Comparison of ENCODE assay signal across 19 cellular contexts in the genomic region with DNA sequence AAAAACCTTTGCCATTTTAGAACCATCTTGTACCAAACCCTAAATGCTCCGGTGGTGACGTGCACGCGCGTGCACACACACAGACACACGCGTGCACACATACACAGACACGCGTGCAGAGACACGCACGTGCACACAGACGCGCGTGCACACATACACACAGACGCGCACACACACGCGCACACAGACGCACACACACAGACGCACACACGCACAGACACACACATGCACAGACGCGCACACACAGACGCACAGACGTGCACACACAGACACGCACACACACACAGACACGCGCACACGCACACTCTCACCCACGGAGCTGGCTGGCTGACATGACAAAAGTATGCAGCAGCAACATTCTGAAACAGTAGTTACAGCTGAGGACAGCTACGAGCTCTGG.
DNase-seq lines count a peak whose midpoint lies in the region; ATAC-seq lines count a peak whose summit lies in the region.
"Had no signal": no experiment of that assay in that cellular context is flagged by ENCODE, and none has a peak within 500 bp of the region (broad histone marks: within the 10 kb centered on the region; RNA-seq: fewer than 3 reads in every experiment).

No MANE protein-coding gene starts in this region.

- ATAC-seq in GM18868 (IDR thresholded peaks at IDR 0.05; ENCODE audit: unreplicated experiment) = no peak
- ATAC-seq: activated CD4-positive, alpha-beta T cell treated with anti-CD3 and anti-CD28 coated beads for 36 hours; foreskin keratinocyte; left lung; stimulated activated effector memory CD8-positive, alpha-beta T cell treated with anti-CD3 and anti-CD28 coated beads, Interleukin-12 subunit alpha, Interleukin-12 subunit beta, amount 100 ng/mL, for 72 hours had no signal

- no peak overlapping the region for H3K9ac ChIP-seq in HUES48 (ENCODE audit: low read depth, low read length)
- H3K9ac ChIP-seq in muscle layer of colon (ENCODE audit: low read length) = no peak overlapping the region
- H3K9ac ChIP-seq in stomach smooth muscle (ENCODE audit: low read length in 2 of 2) = no peak overlapping the region
- H3K9ac ChIP-seq: KMS-11 had no signal

- H3K36me3 ChIP-seq in HUES48 (ENCODE audit: control insufficient read depth, insufficient read depth, low read length) (no peaks in the 10 kb centered on the region), muscle layer of colon (ENCODE audit: insufficient read depth, low read length) (peaks cover 8% of the 10 kb centered on the region), stomach smooth muscle (ENCODE audit: control insufficient read depth in 2 of 2, insufficient read depth in 2 of 2, low read length in 2 of 2) (peaks cover 4 to 6% of the 10 kb centered on the region in 2 donors)

- H3K27me3 ChIP-seq in HUES48 (ENCODE audit: control insufficient read depth, insufficient read depth, low read length) = no peaks in the 10 kb centered on the region
- no peaks in the 10 kb centered on the region for H3K27me3 ChIP-seq in muscle layer of colon (ENCODE audit: control insufficient read depth in 1 of 2, insufficient read depth in 2 of 2, low read length in 2 of 2)
- no peaks in the 10 kb centered on the region for H3K27me3 ChIP-seq in stomach smooth muscle (ENCODE audit: control insufficient read depth in 1 of 2, insufficient read depth in 2 of 2, low read length in 2 of 2)
- H3K27me3 ChIP-seq: foreskin keratinocyte, left lung had no signal

- H3K4me1 ChIP-seq in HUES48 (ENCODE audit: control insufficient read depth, insufficient read depth, low read length) (peaks cover 44% of the 10 kb centered on the region), muscle layer of colon (ENCODE audit: insufficient read depth, low read length) (peaks cover 32% of the 10 kb centered on the region), stomach smooth muscle (ENCODE audit: control insufficient read depth, insufficient read depth, low read length) (peaks cover 51% of the 10 kb centered on the region)
- H3K4me1 ChIP-seq: foreskin keratinocyte had no signal

- peak overlapping the region; percentile 81 for H3K27ac ChIP-seq in HUES48 (ENCODE audit: low read depth, low read length)
- peak overlapping the region; percentile 4 for H3K27ac ChIP-seq in cingulate gyrus (ENCODE audit: low read depth, low read length)
- peak overlapping the region; percentile 61 for H3K27ac ChIP-seq in muscle layer of colon (ENCODE audit: low read depth, low read length)
- peak overlapping the region; percentile 69 for H3K27ac ChIP-seq in stomach smooth muscle (ENCODE audit: low read length)
- H3K27ac ChIP-seq: foreskin keratinocyte, KMS-11 had no signal

- H3K4me3 ChIP-seq in HUES48 (ENCODE audit: low read depth, low read length) = no peak overlapping the region
- H3K4me3 ChIP-seq in muscle layer of colon (ENCODE audit: low read depth in 1 of 2, low read length in 2 of 2) = peak overlapping the region in 1 of 2 donors; percentile 20
- H3K4me3 ChIP-seq in stomach smooth muscle (ENCODE audit: low read length in 2 of 2) = peak overlapping the region in 1 of 2 donors; percentile 8
- H3K4me3 ChIP-seq: left lung, skin epidermis had no signal

- H3K9me3 ChIP-seq in HUES48 (ENCODE audit: control insufficient read depth, insufficient read depth, low read length) = no peaks in the 10 kb centered on the region
- H3K9me3 ChIP-seq in muscle layer of colon (ENCODE audit: low read length) = no peaks in the 10 kb centered on the region
- H3K9me3 ChIP-seq in stomach smooth muscle (ENCODE audit: control insufficient read depth in 2 of 2, low read length in 2 of 2) = no peaks in the 10 kb centered on the region
- H3K9me3 ChIP-seq: left lung had no signal

- DNase-seq in NCI-H526 (lab: John Stamatoyannopoulos, UW) = no peak
- DNase-seq in cortex of kidney (lab: John Stamatoyannopoulos, UW) = no peak
- DNase-seq: activated CD4-positive, alpha-beta T cell treated with anti-CD3 and anti-CD28 coated beads for 36 hours; activated CD8-positive, alpha-beta memory T cell treated with anti-CD3 and anti-CD28 coated beads for 24 hours; activated gamma-delta T cell; activated T-cell treated with anti-CD3 and anti-CD28 coated beads, Interleukin-2, amount 50 U/mL, for 1 hour; effector CD8-positive, alpha-beta T cell; foreskin keratinocyte; left lung; NCI-H2171; NCI-H526 treated with DMSO at 0.1 percent for 48 hours had no signal

Comparison
In these comparisons a context has a peak if more than half of its experiments do, and no peak if none do; other contexts are left out.
1. H3K27ac ChIP-seq: peak in every context shown above with its lines; median percentile 81 in HUES48; 69 in stomach smooth muscle; 61 in muscle layer of colon; 4 in cingulate gyrus.